9 cellular contexts compared by ENCODE assay signal in genomic region chr1:1069711-1070676, GRCh38. TPM values are rescaled to one million over a fixed set of nuclear protein-coding genes. Genes with fewer than 3 reads are reported as not detected.
A peak's percentile ranks its signal among the peaks of the same experiment; 100 is the strongest.
DNase-seq lines count a peak whose midpoint lies in the region; ATAC-seq and TF ChIP-seq lines count a peak whose summit lies in the region.
"Had no signal": no experiment of that assay in that cellular context is flagged by ENCODE, and none has a peak within 500 bp of the region (broad histone marks: within the 10 kb centered on the region; RNA-seq: fewer than 3 reads in every experiment).

No MANE protein-coding gene starts in this region.

- H3K9me3 ChIP-seq in CD8-positive, alpha-beta memory T cell (ENCODE audit: low read length): no peaks in the 10 kb centered on the region
- H3K9me3 ChIP-seq in neuron (ENCODE audit: low read length): no peaks in the 10 kb centered on the region

- H3K9me3 Mint-ChIP-seq in CD8-positive, alpha-beta memory T cell: no peaks in the 10 kb centered on the region
- no peaks in the 10 kb centered on the region for H3K9me3 Mint-ChIP-seq in chondrocyte (ENCODE audit: low read depth)

- peak overlapping the region; percentile 69 for H3K4me3 ChIP-seq in CD8-positive, alpha-beta memory T cell (ENCODE audit: low read length)
- peak overlapping the region; percentile 49 for H3K4me3 ChIP-seq in neuron (ENCODE audit: low read length)

- H3K27ac Mint-ChIP-seq in CD8-positive, alpha-beta memory T cell: peak overlapping the region in 4 of 8 donors; percentile 42 to 68 (median 56)
- H3K27ac Mint-ChIP-seq in chondrocyte (ENCODE audit: unreplicated experiment): no peak overlapping the region

- peaks cover 6% of the 10 kb centered on the region for H3K27me3 ChIP-seq in CD8-positive, alpha-beta memory T cell (ENCODE audit: insufficient read depth, low read length, poor library complexity, severe bottlenecking)
- peaks cover 67% of the 10 kb centered on the region for H3K27me3 ChIP-seq in neuron (ENCODE audit: insufficient read depth, low read length)

- TF ChIP-seq CTCF in chondrocyte (IDR thresholded peaks at IDR 0.05): no peak

- no peak overlapping the region for H3K27ac ChIP-seq in CD8-positive, alpha-beta memory T cell (ENCODE audit: low read depth, low read length)

- POLR2A ChIA-PET in CD8-positive, alpha-beta memory T cell (lab: Charles Lee): interaction anchor here (0.6 to 1.1 kb wide), 3 partner anchors 10 to 1119 kb away, joined by 3 to 6 read pairs (median 3); no protein-coding TSS in a partner anchor

- peaks cover 4% of the 10 kb centered on the region for H3K4me1 ChIP-seq in CD8-positive, alpha-beta memory T cell (ENCODE audit: insufficient read depth, low read length)
- H3K4me1 ChIP-seq in neuron (ENCODE audit: insufficient read depth, low read length): peaks cover 17% of the 10 kb centered on the region

- peaks cover 0 to 10% (median 2%) of the 10 kb centered on the region in 3 donors for H3K4me1 Mint-ChIP-seq in CD8-positive, alpha-beta memory T cell
- H3K4me1 Mint-ChIP-seq in chondrocyte (ENCODE audit: low read depth): peaks cover 4% of the 10 kb centered on the region

- H3K36me3 ChIP-seq in CD8-positive, alpha-beta memory T cell (ENCODE audit: insufficient read depth, low read length): no peaks in the 10 kb centered on the region
- H3K36me3 ChIP-seq in neuron (ENCODE audit: insufficient read depth, low read length): no peaks in the 10 kb centered on the region

- H2AFZ ChIP-seq in neuron (ENCODE audit: low read depth, low read length): no peak overlapping the region

- ATAC-seq in HG02970 (IDR thresholded peaks at IDR 0.05; ENCODE audit: low FRiP score, unreplicated experiment) (peak; percentile 1), HG03565 (IDR thresholded peaks at IDR 0.05; ENCODE audit: unreplicated experiment) (no peak)

- H3K36me3 Mint-ChIP-seq in CD8-positive, alpha-beta memory T cell: no peaks in the 10 kb centered on the region
- H3K36me3 Mint-ChIP-seq in chondrocyte (ENCODE audit: low read depth): no peaks in the 10 kb centered on the region

- H3K4me3 Mint-ChIP-seq in CD8-positive, alpha-beta memory T cell: peak overlapping the region; percentile 30 to 78 (median 52)
- peak overlapping the region; percentile 6 for H3K4me3 Mint-ChIP-seq in chondrocyte (ENCODE audit: unreplicated experiment)

- H3K27me3 Mint-ChIP-seq in CD8-positive, alpha-beta memory T cell: peaks cover 10 to 12% of the 10 kb centered on the region in 2 donors
- H3K27me3 Mint-ChIP-seq in chondrocyte (ENCODE audit: low read depth): no peaks in the 10 kb centered on the region

- no peak for DNase-seq in CD8-positive, alpha-beta memory T cell
- no peak for DNase-seq in chondrocyte (ENCODE audit: low spot score)
- no peak for DNase-seq in SKM-1 (lab: John Stamatoyannopoulos, UW; ENCODE audit: unreplicated experiment)
- no peak for DNase-seq in NCI-H1048 (lab: John Stamatoyannopoulos, UW)
- DNase-seq in GF-D8 (lab: John Stamatoyannopoulos, UW): no peak

- CTCF ChIA-PET in CD8-positive, alpha-beta memory T cell (lab: Charles Lee): interaction anchor here (1.0 kb wide), 1 partner anchor 68 kb away, joined by 3 read pairs; no protein-coding TSS in a partner anchor

RNA-seq across cellular contexts. Expression of gene RNF223, which starts 4.1 kb away (rescaled TPM):
- not detected for total RNA-seq in CD8-positive, alpha-beta memory T cell
- not detected for polyA plus RNA-seq in CD8-positive, alpha-beta memory T cell
- not detected in 3 replicates for total RNA-seq in chondrocyte
- total RNA-seq: RPMI7951 had no signal

RNA-seq across cellular contexts. Expression of gene C1orf159, which starts 45.9 kb away (rescaled TPM):
- total RNA-seq in CD8-positive, alpha-beta memory T cell: 10 to 100 TPM; 18.7 to 20.8 TPM
- 7.9 TPM for polyA plus RNA-seq in CD8-positive, alpha-beta memory T cell
- total RNA-seq in chondrocyte: 9.2 to 15.1 TPM (median 9.2 TPM) in 3 replicates

RNA-seq across cellular contexts. Expression of gene AGRN, which starts 50.1 kb away (rescaled TPM):
- total RNA-seq in CD8-positive, alpha-beta memory T cell: 1 to 10 TPM; 7.1 to 8.0 TPM
- not detected for polyA plus RNA-seq in CD8-positive, alpha-beta memory T cell
- 138 to 221 TPM (median 219 TPM) in 3 replicates for total RNA-seq in chondrocyte

RNA-seq across cellular contexts. Expression of gene ISG15, which starts 56.7 kb away (rescaled TPM):
- total RNA-seq in CD8-positive, alpha-beta memory T cell: 10 to 100 TPM; 16.9 to 20.4 TPM
- 250 TPM for polyA plus RNA-seq in CD8-positive, alpha-beta memory T cell
- total RNA-seq in chondrocyte: 28.5 to 42.8 TPM (median 42.2 TPM) in 3 replicates

Comparison
In these comparisons a context has a peak if more than half of its experiments do, and no peak if none do; other contexts are left out.
1. RNA of gene AGRN, which starts 50.1 kb away (total RNA-seq): 138 to 221 TPM in chondrocyte; 7.1 to 8.0 TPM in CD8-positive, alpha-beta memory T cell; every median in the first group is over 10 times any median in the second.